22 cellular contexts compared by ENCODE assay signal in genomic region chr18:49305688-49306336, GRCh38.
DNase-seq lines count a peak whose midpoint lies in the region; ATAC-seq, FAIRE-seq and TF ChIP-seq lines count a peak whose summit lies in the region.
"Had no signal": no experiment of that assay in that cellular context is flagged by ENCODE, and none has a peak within 500 bp of the region (broad histone marks: within the 10 kb centered on the region; RNA-seq: fewer than 3 reads in every experiment).

No MANE protein-coding gene starts in this region.

- intact Hi-C loops in endothelial cell of umbilical vein (cut with micrococcal nuclease) = no loop called here

- H3K27me3 ChIP-seq in RWPE2 (ENCODE audit: insufficient read depth, poor library complexity, severe bottlenecking) (no peaks in the 10 kb centered on the region), endothelial cell of umbilical vein (ENCODE audit: control insufficient read depth in 2 of 2, insufficient read depth in 2 of 2, low read length in 2 of 2) (no peaks in the 10 kb centered on the region)

- no peak for FAIRE-seq in endothelial cell of umbilical vein (lab: Jason Lieb, UNC)

- no peak overlapping the region for H3K9ac ChIP-seq in endothelial cell of umbilical vein (replicated peaks; ENCODE audit: extremely low read depth, insufficient read depth, low read length)
- H3K9ac ChIP-seq: GM23248 had no signal

- H3K4me3 ChIP-seq in RWPE2 (ENCODE audit: severe bottlenecking) (no peak overlapping the region), endothelial cell of umbilical vein (replicated peaks in 1 of 3; ENCODE audit: insufficient read depth in 1 of 3, low read depth in 1 of 3, low read length in 3 of 3) (no peak overlapping the region)
- H3K4me3 ChIP-seq: GM23248, HAP-1 had no signal

- H4K20me1 ChIP-seq in endothelial cell of umbilical vein (replicated peaks; ENCODE audit: control insufficient read depth, extremely low read depth, insufficient read depth, low read length) = no peaks in the 10 kb centered on the region

- ATAC-seq in RWPE2 (ENCODE audit: low read depth) = peak; percentile 51; the same call in 1 of the 3 replicates

- TF ChIP-seq CTCF in RWPE2 (IDR thresholded peaks at IDR 0.05; ENCODE audit: poor library complexity, severe bottlenecking) (no peak), endothelial cell of umbilical vein (IDR thresholded peaks at IDR 0.05; ENCODE audit: extremely low read depth in 1 of 2, insufficient read depth in 1 of 2, low read depth in 1 of 2, low read length in 2 of 2) (no peak)

- peak; percentile 35 for DNase-seq in HT1080 (ENCODE audit: low read depth)
- DNase-seq in RWPE2 (ENCODE audit: low spot score) = no peak
- DNase-seq in endothelial cell of umbilical vein (ENCODE audit: low read depth, low spot score) = no peak
- peak; percentile 90 for DNase-seq in renal cortical epithelial cell (ENCODE audit: low read depth)
- no peak for DNase-seq in iPS-NIHi11 (ENCODE audit: low spot score)
- DNase-seq in GM19240 (ENCODE audit: insufficient read length, low spot score) = no peak
- DNase-seq in stimulated activated naive CD4-positive, alpha-beta T cell (lab: John Stamatoyannopoulos, UW) = no peak
- DNase-seq: ACHN; C1 segment of cervical spinal cord; DND-41; GDM1; GM23248; KG1; MV-4-11; NCI-H1417; NCI-H187; NCI-H2107; NCI-H510A; NCI-H748 treated with DMSO at 0.1 percent for 48 hours; NK-92 treated with Interleukin-12 subunit alpha and Interleukin-12 subunit beta, amount 100 ng/mL, for 24 hours; SHP77 treated with DMSO at 0.1 percent for 48 hours had no signal

- BruUV-seq in endothelial cell of umbilical vein (replicated peaks; lab: Mats Ljungman, UMichigan) = no TSS peak

- peaks cover 4% of the 10 kb centered on the region for H3K4me1 ChIP-seq in RWPE2 (ENCODE audit: insufficient read depth, poor library complexity, severe bottlenecking)
- H3K4me1 ChIP-seq in endothelial cell of umbilical vein (ENCODE audit: control insufficient read depth, extremely low read depth, insufficient read depth, low read length) = peaks cover 10% of the 10 kb centered on the region
- H3K4me1 ChIP-seq: HAP-1 had no signal

- dilution Hi-C loops in endothelial cell of umbilical vein (cut with MboI; ENCODE audit: extremely low pct_ligation_motif_present, low sequenced_read_pairs) = no loop called here

- no peaks in the 10 kb centered on the region for H3K79me2 ChIP-seq in endothelial cell of umbilical vein (ENCODE audit: control insufficient read depth, insufficient read depth, low read length)

- CTCF ChIA-PET in endothelial cell of umbilical vein (lab: Charles Lee) = no interaction called here

- POLR2A ChIA-PET in endothelial cell of umbilical vein (lab: Charles Lee) = no interaction called here

- H3K36me3 ChIP-seq in RWPE2 (ENCODE audit: low read depth) = no peaks in the 10 kb centered on the region
- H3K36me3 ChIP-seq in endothelial cell of umbilical vein (ENCODE audit: control insufficient read depth in 2 of 2, extremely low read depth in 1 of 2, insufficient read depth in 2 of 2, low read length in 2 of 2) = no peaks in the 10 kb centered on the region
- H3K36me3 ChIP-seq: HAP-1 had no signal

- TF ChIP-seq POLR2A in endothelial cell of umbilical vein (IDR thresholded peaks at IDR 0.05; ENCODE audit: low read depth, low read length) = no peak

- H3K9me1 ChIP-seq in endothelial cell of umbilical vein (replicated peaks; ENCODE audit: control insufficient read depth, extremely low read depth, insufficient read depth, low read length) = no peaks in the 10 kb centered on the region

- H3K9me3 ChIP-seq in RWPE2 (ENCODE audit: severe bottlenecking) (peaks cover 2% of the 10 kb centered on the region), endothelial cell of umbilical vein (replicated peaks; ENCODE audit: control insufficient read depth, insufficient read depth, low read length) (no peaks in the 10 kb centered on the region)
- H3K9me3 ChIP-seq: HAP-1 had no signal

- no peak overlapping the region for H2AFZ ChIP-seq in endothelial cell of umbilical vein (ENCODE audit: low read depth, low read length)
- H2AFZ ChIP-seq: GM23248 had no signal

- no peak overlapping the region for H3K4me2 ChIP-seq in endothelial cell of umbilical vein (ENCODE audit: insufficient read depth, low read length)

- H3K27ac ChIP-seq in RWPE2 (ENCODE audit: poor library complexity, severe bottlenecking) = no peak overlapping the region
- H3K27ac ChIP-seq in endothelial cell of umbilical vein (ENCODE audit: insufficient read depth, low read depth, low read length) = no peak overlapping the region
- H3K27ac ChIP-seq: GM23248 had no signal

TF ChIP-seq in endothelial cell of umbilical vein, 7 proteins besides CTCF, POLR2A, EP300 and RAD21:
- TF ChIP-seq FOS (IDR thresholded peaks at IDR 0.05; ENCODE audit: borderline replicate concordance, insufficient read depth, low read length) (peak; percentile 31), JUN (IDR thresholded peaks at IDR 0.05; ENCODE audit: borderline replicate concordance, insufficient read depth, insufficient read length, low read depth) (no peak)

Comparison
In these comparisons a context has a peak if more than half of its experiments do, and no peak if none do; other contexts are left out.
1. DNase-seq: peak in HT1080 (single experiment) and renal cortical epithelial cell (single experiment); none in RWPE2 (single experiment), endothelial cell of umbilical vein (single experiment), iPS-NIHi11 (single experiment), GM19240 (single experiment) and stimulated activated naive CD4-positive, alpha-beta T cell (0 of 6).